In genomic region chr19:49338691-49339363, GRCh38 we compare ENCODE assay signal across 10 cellular contexts. TPM values are rescaled to one million over a fixed set of nuclear protein-coding genes. Genes with fewer than 3 reads are reported as not detected.
DNase-seq lines count a peak whose midpoint lies in the region; ATAC-seq and TF ChIP-seq lines count a peak whose summit lies in the region.
"Had no signal": no experiment of that assay in that cellular context is flagged by ENCODE, and none has a peak within 500 bp of the region (broad histone marks: within the 10 kb centered on the region; RNA-seq: fewer than 3 reads in every experiment).

No MANE protein-coding gene starts in this region.

- DNase-seq in ELF-1 (ENCODE audit: low read depth, low spot score) (peak; percentile 95), NCI-H748 (lab: John Stamatoyannopoulos, UW; ENCODE audit: unreplicated experiment) (peak; percentile 84), epithelial cell of esophagus (ENCODE audit: low read depth) (peak; percentile 94), mucosa of gallbladder (ENCODE audit: low spot score) (peak; percentile 88)
- no peak for DNase-seq in activated CD4-positive, CD25-positive, alpha-beta regulatory T cell treated with anti-CD3 and anti-CD28 coated beads, Interleukin-2, amount 50 U/mL, for 72 hours

- H3K4me3 ChIP-seq in epithelial cell of esophagus (ENCODE audit: low read length), result peak overlapping the region; percentile 43

- ATAC-seq in HG02973 (IDR thresholded peaks at IDR 0.05; ENCODE audit: unreplicated experiment) (no peak), HG03159 (IDR thresholded peaks at IDR 0.05; ENCODE audit: unreplicated experiment) (no peak), HG03457 (IDR thresholded peaks at IDR 0.05; ENCODE audit: unreplicated experiment) (no peak)
- ATAC-seq: naive thymus-derived CD4-positive, alpha-beta T cell had no signal

- TF ChIP-seq CTCF in epithelial cell of esophagus (IDR thresholded peaks at IDR 0.05; ENCODE audit: insufficient read depth, low read depth, low read length, missing control alignments), result no peak

RNA-seq across cellular contexts. Expression of gene CD37, which starts 3.6 kb away (rescaled TPM):
- 27.5 TPM for total RNA-seq in mucosa of gallbladder
- total RNA-seq: LHCN-M2 had no signal

RNA-seq across cellular contexts. Expression of gene SLC6A16, which starts 13.8 kb away (rescaled TPM):
- total RNA-seq in mucosa of gallbladder, result 0.86 TPM

RNA-seq across cellular contexts. Expression of gene TEAD2, which starts 23.4 kb away (rescaled TPM):
- 18.0 TPM for total RNA-seq in mucosa of gallbladder

RNA-seq across cellular contexts. Expression of gene DKKL1, which starts 24.9 kb away (rescaled TPM):
- total RNA-seq in mucosa of gallbladder, result not detected
- total RNA-seq: naive thymus-derived CD4-positive, alpha-beta T cell had no signal

RNA-seq across cellular contexts. Expression of gene KASH5, which starts 49.2 kb away (rescaled TPM):
- total RNA-seq in mucosa of gallbladder, result not detected
- total RNA-seq: LHCN-M2 had no signal
